In genomic region chr3:45042162-45042561, GRCh38 we compare ENCODE assay signal across 1 cellular context.
TF ChIP-seq lines count a peak whose summit lies in the region.

No MANE protein-coding gene starts in this region.

TF ChIP-seq in H1, 55 proteins besides CTCF, POLR2A, EP300 and RAD21:
- no peak for TF ChIP-seq SP1 (IDR thresholded peaks at IDR 0.05; ENCODE audit: low read depth, low read length)
- no peak for TF ChIP-seq TCF12 (IDR thresholded peaks at IDR 0.05; ENCODE audit: low read depth, low read length)
- TF ChIP-seq PHF8 (conservative IDR thresholded peaks at IDR 0.05; ENCODE audit: low read depth, low read length): no peak
- TF ChIP-seq CBX5 (IDR thresholded peaks at IDR 0.05; ENCODE audit: low read depth, low read length): no peak
- no peak for TF ChIP-seq SP2 (IDR thresholded peaks at IDR 0.05; ENCODE audit: low read length)
- no peak for TF ChIP-seq TEAD4 (IDR thresholded peaks at IDR 0.05; ENCODE audit: low read depth, low read length)
- no peak for TF ChIP-seq ATF3 (IDR thresholded peaks at IDR 0.05; ENCODE audit: insufficient read depth, low read depth, low read length)
- TF ChIP-seq RNF2 (IDR thresholded peaks at IDR 0.05; ENCODE audit: borderline replicate concordance, low read depth, low read length, missing control alignments, poor library complexity, severe bottlenecking): no peak
- no peak for TF ChIP-seq KDM1A (IDR thresholded peaks at IDR 0.05; ENCODE audit: borderline replicate concordance, low read length)
- no peak for TF ChIP-seq GABPA (IDR thresholded peaks at IDR 0.05; ENCODE audit: borderline replicate concordance, insufficient read depth, low read length)
- no peak for TF ChIP-seq CREB1 (IDR thresholded peaks at IDR 0.05)
